ENCODE assay signal across 7 cellular contexts in genomic region chr3:14226351-14226750, GRCh38. TPM values are rescaled to one million over a fixed set of nuclear protein-coding genes. Genes with fewer than 3 reads are reported as not detected.
DNase-seq lines count a peak whose midpoint lies in the region; ATAC-seq and TF ChIP-seq lines count a peak whose summit lies in the region.
"Not testable (repeated sequence)": the region's sequence is repeated elsewhere in the genome, so short reads cannot be mapped to it uniquely, and the experiment has no call there.

No MANE protein-coding gene starts in this region.

- POLR2A ChIA-PET in PC-9 (lab: Charles Lee; ENCODE audit: unreplicated experiment): not testable (repeated sequence)

- TF ChIP-seq CTCF in DOHH2 (IDR thresholded peaks at IDR 0.05; ENCODE audit: low read depth, low read length, poor library complexity, severe bottlenecking); PC-9 (conservative IDR thresholded peaks at IDR 0.05); VCaP (conservative IDR thresholded peaks at IDR 0.05); thyroid gland (IDR thresholded peaks at IDR 0.05): not testable (repeated sequence)

- H3F3A ChIP-seq in DOHH2 (ENCODE audit: control insufficient read depth, insufficient read depth) (peaks cover 49% of the 10 kb centered on the region), PC-9 (ENCODE audit: insufficient read depth, low read depth) (peaks cover 76% of the 10 kb centered on the region)

- WGBS in trophoblast cell (ENCODE audit: extremely low coverage, insufficient coverage, insufficient read length): no CpG with 5 or more reads among the region's 3 CpGs
- 29 to 42% methylated on average over 2 to 3 of the region's 3 CpGs for WGBS in thyroid gland, 2 donors

- not testable (repeated sequence) for H2AFZ ChIP-seq in PC-9; trophoblast cell (ENCODE audit: insufficient read depth, low read length, poor library complexity)

- H4K12ac ChIP-seq in trophoblast cell (ENCODE audit: low read depth, low read length): not testable (repeated sequence)

- H2AK5ac ChIP-seq in trophoblast cell (ENCODE audit: low read length): not testable (repeated sequence)

- H3K9me3 ChIP-seq in DOHH2 (ENCODE audit: control insufficient read depth, insufficient read depth, low read length); PC-9 (ENCODE audit: insufficient read depth, low read depth); trophoblast cell (ENCODE audit: insufficient read depth, low read depth, low read length); thyroid gland: not testable (repeated sequence)

- CTCF ChIA-PET in PC-9 (lab: Charles Lee): not testable (repeated sequence)

- H3K27ac ChIP-seq in DOHH2 (ENCODE audit: low read depth, low read length) (peak overlapping the region; percentile 93), PC-9 (peak overlapping the region; percentile 86), VCaP (peak overlapping the region; percentile 89), trophoblast cell (ENCODE audit: low read depth, low read length) (peak overlapping the region; percentile 96), thyroid gland (peak overlapping the region; percentile 85 to 90 (median 86))

- not testable (repeated sequence) for TF ChIP-seq POLR2A in thyroid gland (IDR thresholded peaks at IDR 0.05)

- peak overlapping the region; percentile 93 for H2BK5ac ChIP-seq in trophoblast cell (ENCODE audit: low read depth, low read length, poor library complexity)

- H3K4me3 ChIP-seq in DOHH2 (ENCODE audit: low read length) (peak overlapping the region; percentile 59), PC-9 (peak overlapping the region; percentile 49; the same call in 1 of the 2 replicates)
- not testable (repeated sequence) for H3K4me3 ChIP-seq in trophoblast cell (ENCODE audit: low read depth, low read length); thyroid gland (replicated peaks in 1 of 3)

- intact Hi-C loops in PC-9 (cut with micrococcal nuclease; ENCODE audit: unreplicated experiment); cardiac septum (cut with DNase I); left colon (cut with DNase I, micrococcal nuclease); thyroid gland (cut with DNase I): not testable (repeated sequence)

- peak overlapping the region; percentile 22 for H3K14ac ChIP-seq in trophoblast cell (ENCODE audit: low read length)

- H3K79me2 ChIP-seq in DOHH2 (ENCODE audit: control insufficient read depth, low read length); PC-9 (ENCODE audit: low read depth): not testable (repeated sequence)
- peaks cover 12% of the 10 kb centered on the region for H3K79me2 ChIP-seq in trophoblast cell (ENCODE audit: control insufficient read depth, insufficient read depth, low read length, poor library complexity)

- H3K23ac ChIP-seq in trophoblast cell (ENCODE audit: low read length): not testable (repeated sequence)

- H2BK12ac ChIP-seq in trophoblast cell (ENCODE audit: low read length): peak overlapping the region; percentile 68

- not testable (repeated sequence) for DNase-seq in PC-9, left colon, thyroid gland
- peak; percentile 19 for DNase-seq in cardiac septum (ENCODE audit: low spot score)
- peak in 1 of 2 donors; percentile 43 for DNase-seq in trophoblast cell

- peaks cover 68% of the 10 kb centered on the region for H3K79me1 ChIP-seq in trophoblast cell (ENCODE audit: low read length)

- H3K4me1 ChIP-seq in DOHH2 (ENCODE audit: control insufficient read depth, low read length): peaks cover 98% of the 10 kb centered on the region
- peaks cover 91% of the 10 kb centered on the region for H3K4me1 ChIP-seq in PC-9 (replicated peaks; ENCODE audit: insufficient read depth)
- H3K4me1 ChIP-seq in trophoblast cell (ENCODE audit: control insufficient read depth in 1 of 2, insufficient read depth in 2 of 2, low read length in 2 of 2): peaks cover 35 to 56% of the 10 kb centered on the region in 2 experiments
- peaks cover 58 to 84% of the 10 kb centered on the region in 2 donors for H3K4me1 ChIP-seq in thyroid gland

- not testable (repeated sequence) for H3K36me3 ChIP-seq in DOHH2 (ENCODE audit: control insufficient read depth, low read length); PC-9 (ENCODE audit: low read depth); trophoblast cell (ENCODE audit: control insufficient read depth in 1 of 2, insufficient read depth in 2 of 2, low read length in 2 of 2); thyroid gland

- H2BK120ac ChIP-seq in trophoblast cell (ENCODE audit: insufficient read depth, low read length, poor library complexity): peak overlapping the region; percentile 71

- peak overlapping the region; percentile 3 for H4K8ac ChIP-seq in trophoblast cell (ENCODE audit: low read depth, low read length)

- H3K9ac ChIP-seq in trophoblast cell (ENCODE audit: low read length): not testable (repeated sequence)

- peak; percentile 36 for ATAC-seq in left colon

- BruUV-seq in PC-9 (replicated peaks; lab: Mats Ljungman, UMichigan): not testable (repeated sequence)

- H3K9me2 ChIP-seq in DOHH2 (replicated peaks; ENCODE audit: control insufficient read depth, low read length); PC-9 (ENCODE audit: insufficient read depth): not testable (repeated sequence)

- H3K27me3 ChIP-seq in DOHH2 (ENCODE audit: control insufficient read depth, low read length); PC-9 (ENCODE audit: insufficient read depth, low read depth); trophoblast cell (ENCODE audit: insufficient read depth, low read length); thyroid gland: not testable (repeated sequence)

- H3K18ac ChIP-seq in trophoblast cell (ENCODE audit: low read length): peak overlapping the region; percentile 27

- H3K4me2 ChIP-seq in DOHH2 (ENCODE audit: low read length) (peak overlapping the region; percentile 90), PC-9 (peak overlapping the region; percentile 89), trophoblast cell (ENCODE audit: low read length) (peak overlapping the region; percentile 13)

- H3K4ac ChIP-seq in trophoblast cell (ENCODE audit: low read depth, low read length): peak overlapping the region; percentile 3

- H4K91ac ChIP-seq in trophoblast cell (ENCODE audit: low read depth, low read length): peak overlapping the region; percentile 78

- H4K20me1 ChIP-seq in DOHH2 (ENCODE audit: control insufficient read depth, insufficient read depth, low read depth, low read length); PC-9 (ENCODE audit: insufficient read depth): not testable (repeated sequence)

RNA-seq across cellular contexts. Expression of gene LSM3, which starts 47.7 kb away (rescaled TPM):
- total RNA-seq in PC-9 (2021): 8.7 and 18.3 TPM in 2 replicates
- total RNA-seq in cardiac septum: 13.2 TPM
- 1 to 10 TPM; 9.1 to 9.9 TPM for total RNA-seq in left colon
- 30.7 and 31.4 TPM in 2 replicates for polyA plus RNA-seq in trophoblast cell (2013)
- total RNA-seq in thyroid gland: 10 to 100 TPM in 3 of 4 donors, 1 to 10 TPM in 1; 9.9 to 15.6 (median 15.3) TPM

RNA-seq across cellular contexts. Expression of gene XPC, which starts 48.0 kb away (rescaled TPM):
- total RNA-seq in PC-9 (2021) (27.1 and 28.8 TPM in 2 replicates), cardiac septum (16.7 TPM), left colon (10 to 100 TPM; 19.7 to 22.4 TPM), thyroid gland (10 to 100 TPM; 53.4 to 69.3 (median 60.8) TPM)
- 26.3 and 26.6 TPM in 2 replicates for polyA plus RNA-seq in trophoblast cell (2013)

Comparison
In these comparisons a context has a peak if more than half of its experiments do, and no peak if none do; other contexts are left out.
1. H3K4me2 ChIP-seq: peak in every context shown above with its lines; median percentile 90 in DOHH2; 89 in PC-9; 13 in trophoblast cell.